In the genomic region with DNA sequence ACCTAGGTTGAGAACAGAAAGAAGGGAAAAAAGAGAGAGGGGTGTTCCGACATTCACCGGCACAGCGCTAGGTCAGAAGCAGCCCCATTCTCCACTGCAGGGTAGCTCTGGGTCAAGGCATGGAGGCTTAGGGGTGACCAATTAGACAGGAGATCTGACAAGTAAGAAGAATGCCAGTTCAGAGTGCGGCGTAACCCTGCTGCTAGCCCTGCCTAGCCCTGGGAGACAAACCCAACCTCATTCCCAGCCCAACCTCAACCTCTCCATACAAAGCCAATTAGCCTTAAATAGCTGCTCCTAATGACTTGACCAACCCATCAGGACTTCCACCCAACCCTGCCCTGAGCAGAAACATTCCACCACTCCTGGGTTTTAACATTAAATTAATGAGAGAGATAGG, we compare ENCODE assay signal across 20 cellular contexts. TPM values are rescaled to one million over a fixed set of nuclear protein-coding genes. Genes with fewer than 3 reads are reported as not detected.
DNase-seq lines count a peak whose midpoint lies in the region; FAIRE-seq and TF ChIP-seq lines count a peak whose summit lies in the region.
"Had no signal": no experiment of that assay in that cellular context is flagged by ENCODE, and none has a peak within 500 bp of the region (broad histone marks: within the 10 kb centered on the region; RNA-seq: fewer than 3 reads in every experiment).

No MANE protein-coding gene starts in this region.

- no peaks in the 10 kb centered on the region for H4K20me1 ChIP-seq in OCI-LY1 (ENCODE audit: insufficient read depth, low read length)

- H2BK120ac ChIP-seq in neuronal stem cell (ENCODE audit: low read depth, low read length), result no peak overlapping the region

- no peak overlapping the region for H3K18ac ChIP-seq in neuronal stem cell (ENCODE audit: low read length)

- no peak overlapping the region for H3K23ac ChIP-seq in neuronal stem cell (ENCODE audit: low read depth, low read length, poor library complexity)

- no peak for DNase-seq in esophagus squamous epithelium (lab: John Stamatoyannopoulos, UW)
- DNase-seq in neuronal stem cell (ENCODE audit: low spot score), result no peak
- DNase-seq in tibial artery, result no peak
- no peak for DNase-seq in HTR-8/SVneo (ENCODE audit: insufficient read length, low spot score)
- no peak for DNase-seq in substantia nigra (lab: John Stamatoyannopoulos, UW)
- DNase-seq in effector CD8-positive, alpha-beta T cell (lab: John Stamatoyannopoulos, UW), result no peak
- DNase-seq: activated CD4-positive, alpha-beta memory T cell treated with anti-CD3 and anti-CD28 coated beads for 36 hours; activated T-cell treated with anti-CD3 and anti-CD28 coated beads, Interleukin-2, amount 50 U/mL, for 24 hours; COR-L47; hippocampal formation; NCI-H226; NK-92 treated with Interleukin-12 subunit alpha and Interleukin-12 subunit beta, amount 100 ng/mL, for 24 hours; stimulated activated CD4-positive, alpha-beta T cell treated with anti-CD3 and anti-CD28 coated beads, Interleukin-12 subunit alpha, Interleukin-12 subunit beta, amount 100 ng/mL, for 4 hours; T-cell had no signal

- H3K36me3 ChIP-seq in OCI-LY1 (ENCODE audit: insufficient read depth, low read length) (no peaks in the 10 kb centered on the region), esophagus squamous epithelium (peaks cover 0 to 6% (median 0%) of the 10 kb centered on the region in 3 donors), neuronal stem cell (replicated peaks in 1 of 2; ENCODE audit: control insufficient read depth in 2 of 2, insufficient read depth in 2 of 2, low read length in 2 of 2) (no peaks in the 10 kb centered on the region), tibial artery (peaks cover 13 to 14% (median 13%) of the 10 kb centered on the region in 3 donors)

- no peak overlapping the region for H2BK15ac ChIP-seq in neuronal stem cell (ENCODE audit: low read length)

- 71 to 96% methylated on average over 4 to 5 of the region's 5 CpGs for WGBS in esophagus squamous epithelium, 2 donors
- WGBS in neuronal stem cell (ENCODE audit: extremely low coverage in 2 of 2, insufficient read length in 2 of 2, insufficient replicate concordance in 1 of 2), 2 donors, result no CpG with 5 or more reads among the region's 5 CpGs

- no peak for TF ChIP-seq CTCF in OCI-LY1 (IDR thresholded peaks at IDR 0.05; ENCODE audit: low read length)
- TF ChIP-seq CTCF in esophagus squamous epithelium (IDR thresholded peaks at IDR 0.05), result no peak
- TF ChIP-seq CTCF in tibial artery (IDR thresholded peaks at IDR 0.05), result no peak

- H3K9me3 ChIP-seq in OCI-LY1 (ENCODE audit: low read length) (no peaks in the 10 kb centered on the region), esophagus squamous epithelium (no peaks in the 10 kb centered on the region), neuronal stem cell (replicated peaks in 1 of 2; ENCODE audit: control insufficient read depth in 2 of 2, insufficient read depth in 1 of 2, low read depth in 1 of 2, low read length in 2 of 2) (no peaks in the 10 kb centered on the region), tibial artery (no peaks in the 10 kb centered on the region)

- H2BK12ac ChIP-seq in neuronal stem cell (ENCODE audit: low read length), result no peak overlapping the region

- H3K4me2 ChIP-seq in OCI-LY1 (ENCODE audit: low read length) (peak overlapping the region; percentile 28; the same call in 1 of the 2 replicates), neuronal stem cell (ENCODE audit: insufficient read depth, low read length, poor library complexity, severe bottlenecking) (no peak overlapping the region)

- H4K8ac ChIP-seq in neuronal stem cell (ENCODE audit: low read depth, low read length), result no peak overlapping the region

- no peaks in the 10 kb centered on the region for H3K27me3 ChIP-seq in OCI-LY1 (ENCODE audit: insufficient read depth, low read length)
- H3K27me3 ChIP-seq in esophagus squamous epithelium, result peaks cover 0 to 17% (median 0%) of the 10 kb centered on the region in 4 donors
- peaks cover 0 to 48% (median 0%) of the 10 kb centered on the region in 3 experiments for H3K27me3 ChIP-seq in neuronal stem cell (ENCODE audit: control insufficient read depth in 3 of 3, insufficient read depth in 3 of 3, low read depth in 1 of 3, low read length in 3 of 3)
- no peaks in the 10 kb centered on the region for H3K27me3 ChIP-seq in tibial artery

- H3K79me2 ChIP-seq in OCI-LY1 (ENCODE audit: insufficient read depth, low read length), result no peaks in the 10 kb centered on the region

- H3K4me1 ChIP-seq in OCI-LY1 (ENCODE audit: insufficient read depth, low read length, severe bottlenecking) (peaks cover 86% of the 10 kb centered on the region), esophagus squamous epithelium (peaks cover 8 to 51% (median 16%) of the 10 kb centered on the region in 3 donors), neuronal stem cell (ENCODE audit: control insufficient read depth in 2 of 2, insufficient read depth in 1 of 2, low read depth in 1 of 2, low read length in 2 of 2) (peaks cover 6 to 20% of the 10 kb centered on the region in 2 donors), tibial artery (peaks cover 0 to 76% (median 45%) of the 10 kb centered on the region in 4 donors)

- no peak overlapping the region for H3K4ac ChIP-seq in neuronal stem cell (ENCODE audit: low read length)

- no peak overlapping the region for H4K91ac ChIP-seq in neuronal stem cell (ENCODE audit: low read depth, low read length, poor library complexity)

- no peak overlapping the region for H3K14ac ChIP-seq in neuronal stem cell (ENCODE audit: low read length)

- no peak overlapping the region for H2BK5ac ChIP-seq in neuronal stem cell (ENCODE audit: low read length)

- TF ChIP-seq POLR2A in esophagus squamous epithelium (IDR thresholded peaks at IDR 0.05), result no peak

- no peaks in the 10 kb centered on the region for H3K9me2 ChIP-seq in OCI-LY1 (ENCODE audit: low read depth, low read length)

- H3K79me1 ChIP-seq in neuronal stem cell (ENCODE audit: low read depth, low read length), result no peaks in the 10 kb centered on the region

- peak overlapping the region; percentile 96 for H3K27ac ChIP-seq in OCI-LY1 (ENCODE audit: low read depth, low read length, poor library complexity, severe bottlenecking)
- H3K27ac ChIP-seq in esophagus squamous epithelium, result peak overlapping the region; percentile 67 to 92 (median 88)
- peak overlapping the region; percentile 66 for H3K27ac ChIP-seq in neuronal stem cell (replicated peaks; ENCODE audit: low read length)
- H3K27ac ChIP-seq in tibial artery, result peak overlapping the region; percentile 91 to 93
- no peak overlapping the region for H3K27ac ChIP-seq in substantia nigra (ENCODE audit: low read depth, low read length, poor library complexity, severe bottlenecking)

- peak overlapping the region; percentile 39; the same call in 1 of the 2 replicates for H3K9ac ChIP-seq in OCI-LY1 (ENCODE audit: low read length)
- H3K9ac ChIP-seq in neuronal stem cell (ENCODE audit: low read depth, low read length, poor library complexity), result no peak overlapping the region

- H2AK5ac ChIP-seq in neuronal stem cell (ENCODE audit: low read depth, low read length), result no peak overlapping the region

- H3K4me3 ChIP-seq in OCI-LY1 (ENCODE audit: low read depth, low read length, poor library complexity, severe bottlenecking) (no peak overlapping the region), esophagus squamous epithelium (peak overlapping the region; percentile 4 to 67 (median 44)), neuronal stem cell (ENCODE audit: low read length in 2 of 2) (no peak overlapping the region), tibial artery (peak overlapping the region; percentile 69 to 74)

- intact Hi-C loops in esophagus squamous epithelium (cut with DNase I), result no loop called here
- intact Hi-C loops in tibial artery (cut with DNase I; ENCODE audit: low total_unique reads), result no loop called here

- H2AFZ ChIP-seq in OCI-LY1 (ENCODE audit: low read length) (no peak overlapping the region), neuronal stem cell (ENCODE audit: low read length) (no peak overlapping the region)

- no peak for FAIRE-seq in HTR-8/SVneo (lab: Jason Lieb, UNC)
- FAIRE-seq: bronchial epithelial cell, HepG2 had no signal

- H3F3A ChIP-seq in OCI-LY1 (ENCODE audit: insufficient read depth, low read length), result peaks cover 8% of the 10 kb centered on the region; the same call in 1 of the 2 replicates

RNA-seq across cellular contexts. Expression of a gene that starts 3.4 kb away (rescaled TPM):
- total RNA-seq in esophagus squamous epithelium, result 10 to 100 TPM in 2 of 4 donors, 1 to 10 TPM in 2; 2.2 to 71.0 (median 9.1) TPM
- polyA plus RNA-seq in neuronal stem cell (2013, experiment 1 of 2), result 3.9 TPM
- 4.0 TPM for polyA plus RNA-seq in neuronal stem cell (2013, experiment 2 of 2)
- total RNA-seq: activated CD4-positive, alpha-beta memory T cell treated with anti-CD3 and anti-CD28 coated beads for 36 hours; bronchial epithelial cell; HepG2 had no signal
- polyA plus RNA-seq: HepG2 had no signal

RNA-seq across cellular contexts. Expression of a gene that starts 15.0 kb away (rescaled TPM):
- not detected for total RNA-seq in esophagus squamous epithelium
- polyA plus RNA-seq in neuronal stem cell (2013, experiment 1 of 2), result 0.11 TPM
- 0.08 TPM for polyA plus RNA-seq in neuronal stem cell (2013, experiment 2 of 2)
- total RNA-seq: activated CD4-positive, alpha-beta memory T cell treated with anti-CD3 and anti-CD28 coated beads for 36 hours; bronchial epithelial cell; HepG2; kidney epithelial cell; mucosa of gallbladder; posterior vena cava; T-cell had no signal
- polyA plus RNA-seq: HepG2 had no signal

Comparison
In these comparisons a context has a peak if more than half of its experiments do, and no peak if none do; other contexts are left out.
1. H3K4me3 ChIP-seq: peak in esophagus squamous epithelium (4 of 4) and tibial artery (2 of 2); none in OCI-LY1 (single experiment) and neuronal stem cell (0 of 2).